In the genomic region with DNA sequence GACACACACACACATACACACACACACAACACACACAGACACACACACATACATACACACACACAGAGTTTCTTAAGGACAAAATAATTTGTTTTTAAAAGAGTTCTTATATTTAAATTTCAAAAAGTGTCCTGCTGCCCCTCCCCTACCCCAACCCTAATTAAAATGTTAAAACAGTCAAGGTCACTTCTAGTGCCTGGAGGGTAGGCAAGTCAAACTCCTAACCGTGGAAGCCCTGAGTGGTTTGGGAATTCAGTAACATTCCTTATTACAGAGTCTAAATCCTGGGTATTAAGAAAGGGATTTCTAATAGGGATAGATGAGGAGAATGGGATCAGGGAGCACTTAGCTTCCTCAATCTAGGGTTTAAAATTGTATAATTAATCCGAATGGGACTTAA, we compare ENCODE assay signal across 1 cellular context.
TF ChIP-seq lines count a peak whose summit lies in the region.

No MANE protein-coding gene starts in this region.

TF ChIP-seq in H1, 55 proteins besides CTCF, POLR2A, EP300 and RAD21:
- TF ChIP-seq YY1 (IDR thresholded peaks at IDR 0.05; ENCODE audit: low read depth, low read length) (no peak), SAP30 (IDR thresholded peaks at IDR 0.05; ENCODE audit: insufficient read depth, insufficient replicate concordance, low read length) (no peak), BRCA1 (IDR thresholded peaks at IDR 0.05; ENCODE audit: low read depth, low read length) (no peak), GTF2F1 (IDR thresholded peaks at IDR 0.05; ENCODE audit: borderline replicate concordance, low read depth, low read length) (no peak), TBP (IDR thresholded peaks at IDR 0.05; ENCODE audit: low read depth, low read length) (no peak), TCF12 (IDR thresholded peaks at IDR 0.05; ENCODE audit: low read depth, low read length) (no peak)
- TF ChIP-seq, protein P1, sequence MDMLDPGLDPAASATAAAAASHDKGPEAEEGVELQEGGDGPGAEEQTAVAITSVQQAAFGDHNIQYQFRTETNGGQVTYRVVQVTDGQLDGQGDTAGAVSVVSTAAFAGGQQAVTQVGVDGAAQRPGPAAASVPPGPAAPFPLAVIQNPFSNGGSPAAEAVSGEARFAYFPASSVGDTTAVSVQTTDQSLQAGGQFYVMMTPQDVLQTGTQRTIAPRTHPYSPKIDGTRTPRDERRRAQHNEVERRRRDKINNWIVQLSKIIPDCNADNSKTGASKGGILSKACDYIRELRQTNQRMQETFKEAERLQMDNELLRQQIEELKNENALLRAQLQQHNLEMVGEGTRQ (IDR thresholded peaks at IDR 0.05; ENCODE audit: low read length) = no peak
